Comparison of ENCODE assay signal across 17 cellular contexts in genomic region chr1:63916485-63917360, GRCh38.
DNase-seq lines count a peak whose midpoint lies in the region; ATAC-seq, FAIRE-seq and TF ChIP-seq lines count a peak whose summit lies in the region.
"Had no signal": no experiment of that assay in that cellular context is flagged by ENCODE, and none has a peak within 500 bp of the region (broad histone marks: within the 10 kb centered on the region; RNA-seq: fewer than 3 reads in every experiment).

No MANE protein-coding gene starts in this region.

- no peak for DNase-seq in A549 (ENCODE audit: low read depth in 1 of 2, low spot score in 1 of 2)
- peak; percentile 89 for DNase-seq in DMS53 (lab: John Stamatoyannopoulos, UW)
- peak; percentile 62 for DNase-seq in NCI-H345 (lab: John Stamatoyannopoulos, UW)
- peak; percentile 40 for DNase-seq in kidney tubule cell (ENCODE audit: low spot score)
- DNase-seq in RCC 7860 (ENCODE audit: low spot score): no peak
- no peak for DNase-seq in stimulated activated CD4-positive, alpha-beta T cell treated with anti-CD3 and anti-CD28 coated beads, Interleukin-4, amount 100 ng/mL, for 1 hour
- DNase-seq in MCF 10A (ENCODE audit: unreplicated experiment): no peak
- DNase-seq: activated CD4-positive, alpha-beta T cell treated with anti-CD3 and anti-CD28 coated beads, Interleukin-2, amount 50 U/mL, for 1 hour; activated T-cell treated with anti-CD3 and anti-CD28 coated beads, Interleukin-2, amount 50 U/mL, for 1 hour; NCI-H446 treated with DMSO at 0.1 percent for 48 hours; OCI-M1 had no signal

- no peak overlapping the region for H3K4me3 ChIP-seq in A549
- H3K4me3 ChIP-seq: SK-N-MC, vagina had no signal

- no peaks in the 10 kb centered on the region for H3K9me3 Mint-ChIP-seq in activated T-helper 17 cell treated with anti-CD3 and anti-CD28 coated beads, Interleukin-2, amount 50 U/mL, for 72 hours
- H3K9me3 Mint-ChIP-seq in MCF 10A (ENCODE audit: unreplicated experiment): no peaks in the 10 kb centered on the region
- H3K9me3 Mint-ChIP-seq: natural killer cell treated with Interleukin-12 subunit alpha and Interleukin-12 subunit beta and Interleukin-15 and Interleukin-18, amount 100 ng/mL, for 72 hours had no signal

- intact Hi-C loops in MCF 10A (cut with micrococcal nuclease): loop anchor here (5.0 kb wide), 1 partner anchor 299 kb away; no protein-coding TSS in a partner anchor

- ATAC-seq in A549: no peak
- ATAC-seq in activated T-helper 17 cell treated with anti-CD3 and anti-CD28 coated beads, Interleukin-2, amount 50 U/mL, for 72 hours (replicated peaks): no peak
- ATAC-seq: esophagus mucosa; natural killer cell treated with Interleukin-12 subunit alpha and Interleukin-12 subunit beta and Interleukin-15 and Interleukin-18, amount 100 ng/mL, for 72 hours had no signal

- TF ChIP-seq POLR2A in A549 (IDR thresholded peaks at IDR 0.05; ENCODE audit: low read length): no peak

- H3K27ac ChIP-seq in A549: peak overlapping the region; percentile 51 to 80; a peak in 4 of 6 replicates
- H3K27ac ChIP-seq: SK-N-MC, vagina had no signal

- no peak overlapping the region for H3K27ac Mint-ChIP-seq in activated T-helper 17 cell treated with anti-CD3 and anti-CD28 coated beads, Interleukin-2, amount 50 U/mL, for 72 hours
- no peak overlapping the region for H3K27ac Mint-ChIP-seq in MCF 10A (ENCODE audit: low read depth, unreplicated experiment)
- H3K27ac Mint-ChIP-seq: activated naive CD8-positive, alpha-beta T cell; natural killer cell treated with Interleukin-12 subunit alpha and Interleukin-12 subunit beta and Interleukin-15 and Interleukin-18, amount 100 ng/mL, for 72 hours had no signal

- no peak for TF ChIP-seq EP300 in A549 (IDR thresholded peaks at IDR 0.05)

- peak overlapping the region; percentile 39 for H3K4me2 ChIP-seq in A549

- no peaks in the 10 kb centered on the region for H3K9me3 ChIP-seq in A549
- H3K9me3 ChIP-seq: vagina had no signal

- H3K4me1 ChIP-seq in A549: peaks cover 90% of the 10 kb centered on the region
- H3K4me1 ChIP-seq: vagina had no signal

- no TSS peak for BruUV-seq in MCF 10A (replicated peaks; lab: Mats Ljungman, UMichigan)

- no peak for TF ChIP-seq CTCF in A549 (IDR thresholded peaks at IDR 0.05)
- no peak for TF ChIP-seq CTCF in MCF 10A (IDR thresholded peaks at IDR 0.05; ENCODE audit: unreplicated experiment)

- no peak overlapping the region for H3K4me3 Mint-ChIP-seq in activated T-helper 17 cell treated with anti-CD3 and anti-CD28 coated beads, Interleukin-2, amount 50 U/mL, for 72 hours
- no peak overlapping the region for H3K4me3 Mint-ChIP-seq in MCF 10A (ENCODE audit: unreplicated experiment)
- H3K4me3 Mint-ChIP-seq: activated naive CD8-positive, alpha-beta T cell; natural killer cell treated with Interleukin-12 subunit alpha and Interleukin-12 subunit beta and Interleukin-15 and Interleukin-18, amount 100 ng/mL, for 72 hours had no signal

- CTCF ChIA-PET in A549 (lab: Yijun Ruan, JAX): no interaction called here
- CTCF ChIA-PET in MCF 10A (lab: Yijun Ruan, JAX): interaction anchor here (0.6 to 1.9 kb wide), 3 partner anchors 14 to 352 kb away, joined by 3 to 7 read pairs (median 3); no protein-coding TSS in a partner anchor

- H3K27me3 Mint-ChIP-seq in activated T-helper 17 cell treated with anti-CD3 and anti-CD28 coated beads, Interleukin-2, amount 50 U/mL, for 72 hours: peaks cover 20% of the 10 kb centered on the region
- H3K27me3 Mint-ChIP-seq in MCF 10A (ENCODE audit: insufficient read depth, unreplicated experiment): no peaks in the 10 kb centered on the region
- H3K27me3 Mint-ChIP-seq: activated naive CD8-positive, alpha-beta T cell had no signal

- H3K36me3 Mint-ChIP-seq in activated T-helper 17 cell treated with anti-CD3 and anti-CD28 coated beads, Interleukin-2, amount 50 U/mL, for 72 hours (ENCODE audit: low read depth): no peaks in the 10 kb centered on the region
- H3K36me3 Mint-ChIP-seq in MCF 10A (ENCODE audit: insufficient read depth, unreplicated experiment): no peaks in the 10 kb centered on the region
- H3K36me3 Mint-ChIP-seq: activated naive CD8-positive, alpha-beta T cell; natural killer cell treated with Interleukin-12 subunit alpha and Interleukin-12 subunit beta and Interleukin-15 and Interleukin-18, amount 100 ng/mL, for 72 hours had no signal

- TF ChIP-seq RAD21 in A549 (conservative IDR thresholded peaks at IDR 0.05 in 1 of 2, IDR thresholded peaks at IDR 0.05 in 1 of 2): no peak

- H3K4me1 Mint-ChIP-seq in activated T-helper 17 cell treated with anti-CD3 and anti-CD28 coated beads, Interleukin-2, amount 50 U/mL, for 72 hours: no peaks in the 10 kb centered on the region
- H3K4me1 Mint-ChIP-seq in MCF 10A (ENCODE audit: insufficient read depth, unreplicated experiment): peaks cover 16% of the 10 kb centered on the region

- no peak for FAIRE-seq in A549 (lab: Jason Lieb, UNC)
- FAIRE-seq in RCC 7860 (lab: Jason Lieb, UNC): no peak

- POLR2A ChIA-PET in A549 (lab: Yijun Ruan, JAX) (no interaction called here), MCF 10A (lab: Yijun Ruan, JAX) (no interaction called here)

- 69% methylated on average over 2 of the region's 2 CpGs for WGBS in A549 (ENCODE audit: missing lambda C conversion rate)

TF ChIP-seq in A549, 52 proteins besides CTCF, POLR2A, EP300 and RAD21:
- TF ChIP-seq RFX5 (IDR thresholded peaks at IDR 0.05): no peak
- no peak for TF ChIP-seq CEBPB (IDR thresholded peaks at IDR 0.05)
- no peak for TF ChIP-seq EHMT2 (IDR thresholded peaks at IDR 0.05; ENCODE audit: low read depth)
- TF ChIP-seq, protein P1, sequence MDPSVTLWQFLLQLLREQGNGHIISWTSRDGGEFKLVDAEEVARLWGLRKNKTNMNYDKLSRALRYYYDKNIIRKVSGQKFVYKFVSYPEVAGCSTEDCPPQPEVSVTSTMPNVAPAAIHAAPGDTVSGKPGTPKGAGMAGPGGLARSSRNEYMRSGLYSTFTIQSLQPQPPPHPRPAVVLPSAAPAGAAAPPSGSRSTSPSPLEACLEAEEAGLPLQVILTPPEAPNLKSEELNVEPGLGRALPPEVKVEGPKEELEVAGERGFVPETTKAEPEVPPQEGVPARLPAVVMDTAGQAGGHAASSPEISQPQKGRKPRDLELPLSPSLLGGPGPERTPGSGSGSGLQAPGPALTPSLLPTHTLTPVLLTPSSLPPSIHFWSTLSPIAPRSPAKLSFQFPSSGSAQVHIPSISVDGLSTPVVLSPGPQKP (IDR thresholded peaks at IDR 0.05; ENCODE audit: low read depth, low read length): no peak
- no peak for TF ChIP-seq HOXA7 (CRISPR knock-in tag; IDR thresholded peaks at IDR 0.05)
TF ChIP-seq in A549: peak in this region for 0.

Comparison
In these comparisons a context has a peak if more than half of its experiments do, and no peak if none do; other contexts are left out.
1. DNase-seq: peak in DMS53 (single experiment), NCI-H345 (single experiment) and kidney tubule cell (single experiment); none in A549 (0 of 2), RCC 7860 (single experiment), stimulated activated CD4-positive, alpha-beta T cell treated with anti-CD3 and anti-CD28 coated beads, Interleukin-4, amount 100 ng/mL, for 1 hour (single experiment) and MCF 10A (single experiment).